11 cellular contexts compared by ENCODE assay signal in the genomic region with DNA sequence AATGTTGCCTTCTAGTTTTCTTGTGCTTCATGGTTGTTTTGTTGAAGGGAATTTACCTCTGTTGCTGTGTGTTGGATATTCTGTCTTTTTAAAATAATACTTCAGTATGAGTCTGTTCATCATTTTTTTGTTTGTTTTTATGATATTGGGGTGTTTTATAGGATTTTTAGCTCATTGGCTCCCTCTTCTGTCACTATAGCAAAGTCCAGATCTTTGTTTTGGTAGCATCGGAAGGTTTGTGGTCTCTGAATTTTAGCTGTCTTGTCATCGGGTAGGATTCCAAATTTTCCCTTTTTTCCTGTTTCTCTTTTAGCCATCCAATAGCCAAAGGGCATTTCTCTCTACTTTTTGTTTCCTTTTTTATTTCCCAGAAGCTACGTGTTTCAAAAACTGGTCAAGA.
DNase-seq lines count a peak whose midpoint lies in the region; ATAC-seq, FAIRE-seq and TF ChIP-seq lines count a peak whose summit lies in the region.
"Had no signal": no experiment of that assay in that cellular context is flagged by ENCODE, and none has a peak within 500 bp of the region (broad histone marks: within the 10 kb centered on the region; RNA-seq: fewer than 3 reads in every experiment).

No MANE protein-coding gene starts in this region.

- H3K4me3 Mint-ChIP-seq in activated CD4-positive, alpha-beta memory T cell treated with anti-CD3 and anti-CD28 coated beads, Interleukin-2, amount 10 ng/mL, durations not matched to agents 7 days and 5 days = no peak overlapping the region
- H3K4me3 Mint-ChIP-seq in activated CD8-positive, alpha-beta memory T cell treated with anti-CD3 and anti-CD28 coated beads, Interleukin-2, amount 10 ng/mL, durations not matched to agents 7 days and 5 days = no peak overlapping the region
- H3K4me3 Mint-ChIP-seq in activated CD4-positive, alpha-beta T cell treated with anti-CD3 and anti-CD28 coated beads, Interleukin-2, amount 10 ng/mL, durations not matched to agents 24 days and 14 days = no peak overlapping the region
- H3K4me3 Mint-ChIP-seq: T-helper 2 cell treated with Interferon-gamma antibody and Interleukin-4, amounts not matched to agents 5 μg/mL and 100 μg/mL, for 36 hours had no signal

- DNase-seq in GM10266 (ENCODE audit: extremely low spot score) (no peak), OCI-M1 (lab: John Stamatoyannopoulos, UW) (peak; percentile 1), epithelial cell of esophagus (ENCODE audit: low read depth) (peak; percentile 5), DMS153 (lab: John Stamatoyannopoulos, UW) (no peak)
- no peak for DNase-seq in activated CD4-positive, alpha-beta memory T cell treated with anti-CD3 and anti-CD28 coated beads, Interleukin-2, amount 10 ng/mL, durations not matched to agents 7 days and 5 days
- DNase-seq in activated CD8-positive, alpha-beta memory T cell treated with anti-CD3 and anti-CD28 coated beads, Interleukin-2, amount 10 ng/mL, durations not matched to agents 7 days and 5 days = no peak
- no peak for DNase-seq in activated CD4-positive, alpha-beta T cell treated with anti-CD3 and anti-CD28 coated beads, Interleukin-2, amount 10 ng/mL, durations not matched to agents 24 days and 14 days
- DNase-seq: anterior cingulate cortex, left colon had no signal

- H3K9me3 Mint-ChIP-seq in activated CD4-positive, alpha-beta memory T cell treated with anti-CD3 and anti-CD28 coated beads, Interleukin-2, amount 10 ng/mL, durations not matched to agents 7 days and 5 days = peaks cover 17% of the 10 kb centered on the region
- H3K9me3 Mint-ChIP-seq in activated CD8-positive, alpha-beta memory T cell treated with anti-CD3 and anti-CD28 coated beads, Interleukin-2, amount 10 ng/mL, durations not matched to agents 7 days and 5 days (ENCODE audit: low read depth) = peaks cover 19% of the 10 kb centered on the region
- peaks cover 34% of the 10 kb centered on the region for H3K9me3 Mint-ChIP-seq in activated CD4-positive, alpha-beta T cell treated with anti-CD3 and anti-CD28 coated beads, Interleukin-2, amount 10 ng/mL, durations not matched to agents 24 days and 14 days

- CTCF ChIA-PET in activated CD4-positive, alpha-beta memory T cell treated with anti-CD3 and anti-CD28 coated beads, Interleukin-2, amount 10 ng/mL, durations not matched to agents 7 days and 5 days (lab: Charles Lee) = interaction anchor here (1.0 to 1.5 kb wide), 5 partner anchors 90 to 778 kb away, joined by 3 to 6 read pairs (median 4); no protein-coding TSS in a partner anchor
- CTCF ChIA-PET in activated CD8-positive, alpha-beta memory T cell treated with anti-CD3 and anti-CD28 coated beads, Interleukin-2, amount 10 ng/mL, durations not matched to agents 7 days and 5 days (lab: Charles Lee) = interaction anchor here (1.0 kb wide), 1 partner anchor 19 kb away, joined by 3 read pairs; no protein-coding TSS in a partner anchor

- peaks cover 2% of the 10 kb centered on the region for H3K4me1 Mint-ChIP-seq in activated CD4-positive, alpha-beta memory T cell treated with anti-CD3 and anti-CD28 coated beads, Interleukin-2, amount 10 ng/mL, durations not matched to agents 7 days and 5 days
- peaks cover 3% of the 10 kb centered on the region for H3K4me1 Mint-ChIP-seq in activated CD8-positive, alpha-beta memory T cell treated with anti-CD3 and anti-CD28 coated beads, Interleukin-2, amount 10 ng/mL, durations not matched to agents 7 days and 5 days
- peaks cover 7% of the 10 kb centered on the region for H3K4me1 Mint-ChIP-seq in activated CD4-positive, alpha-beta T cell treated with anti-CD3 and anti-CD28 coated beads, Interleukin-2, amount 10 ng/mL, durations not matched to agents 24 days and 14 days

- H3K27me3 Mint-ChIP-seq in activated CD4-positive, alpha-beta memory T cell treated with anti-CD3 and anti-CD28 coated beads, Interleukin-2, amount 10 ng/mL, durations not matched to agents 7 days and 5 days = no peaks in the 10 kb centered on the region
- H3K27me3 Mint-ChIP-seq in activated CD8-positive, alpha-beta memory T cell treated with anti-CD3 and anti-CD28 coated beads, Interleukin-2, amount 10 ng/mL, durations not matched to agents 7 days and 5 days = no peaks in the 10 kb centered on the region
- H3K27me3 Mint-ChIP-seq in activated CD4-positive, alpha-beta T cell treated with anti-CD3 and anti-CD28 coated beads, Interleukin-2, amount 10 ng/mL, durations not matched to agents 24 days and 14 days = no peaks in the 10 kb centered on the region

- H3K4me3 ChIP-seq in epithelial cell of esophagus (ENCODE audit: low read length) = no peak overlapping the region

- POLR2A ChIA-PET in activated CD4-positive, alpha-beta memory T cell treated with anti-CD3 and anti-CD28 coated beads, Interleukin-2, amount 10 ng/mL, durations not matched to agents 7 days and 5 days (lab: Charles Lee) = interaction anchor here (0.8 kb wide), 1 partner anchor 92 kb away, joined by 3 read pairs; a partner anchor contains a TSS

- TF ChIP-seq CTCF in GM10266 (IDR thresholded peaks at IDR 0.05; ENCODE audit: control insufficient read depth, insufficient read depth, low read depth, missing control alignments) = peak; percentile 23
- TF ChIP-seq CTCF in epithelial cell of esophagus (IDR thresholded peaks at IDR 0.05; ENCODE audit: insufficient read depth, low read depth, low read length, missing control alignments) = peak; percentile 41

- no peak overlapping the region for H3K27ac Mint-ChIP-seq in activated CD4-positive, alpha-beta memory T cell treated with anti-CD3 and anti-CD28 coated beads, Interleukin-2, amount 10 ng/mL, durations not matched to agents 7 days and 5 days
- H3K27ac Mint-ChIP-seq in activated CD8-positive, alpha-beta memory T cell treated with anti-CD3 and anti-CD28 coated beads, Interleukin-2, amount 10 ng/mL, durations not matched to agents 7 days and 5 days = no peak overlapping the region
- H3K27ac Mint-ChIP-seq in activated CD4-positive, alpha-beta T cell treated with anti-CD3 and anti-CD28 coated beads, Interleukin-2, amount 10 ng/mL, durations not matched to agents 24 days and 14 days = no peak overlapping the region
- H3K27ac Mint-ChIP-seq: T-helper 2 cell treated with Interferon-gamma antibody and Interleukin-4, amounts not matched to agents 5 μg/mL and 100 μg/mL, for 36 hours had no signal

- ATAC-seq in activated CD8-positive, alpha-beta memory T cell treated with anti-CD3 and anti-CD28 coated beads, Interleukin-2, amount 10 ng/mL, durations not matched to agents 7 days and 5 days = no peak
- ATAC-seq: left colon had no signal

- H3K36me3 Mint-ChIP-seq in activated CD4-positive, alpha-beta memory T cell treated with anti-CD3 and anti-CD28 coated beads, Interleukin-2, amount 10 ng/mL, durations not matched to agents 7 days and 5 days (ENCODE audit: low read depth) = peaks cover 31% of the 10 kb centered on the region
- H3K36me3 Mint-ChIP-seq in activated CD8-positive, alpha-beta memory T cell treated with anti-CD3 and anti-CD28 coated beads, Interleukin-2, amount 10 ng/mL, durations not matched to agents 7 days and 5 days = peaks cover 36% of the 10 kb centered on the region
- peaks cover 32% of the 10 kb centered on the region for H3K36me3 Mint-ChIP-seq in activated CD4-positive, alpha-beta T cell treated with anti-CD3 and anti-CD28 coated beads, Interleukin-2, amount 10 ng/mL, durations not matched to agents 24 days and 14 days (ENCODE audit: low read depth)

- FAIRE-seq in A204.1 (lab: Jason Lieb, UNC) = peak; percentile 96

- intact Hi-C loops in activated CD4-positive, alpha-beta T cell treated with anti-CD3 and anti-CD28 coated beads, Interleukin-2, amount 10 ng/mL, durations not matched to agents 24 days and 14 days (cut with micrococcal nuclease) = no loop called here

Comparison
In these comparisons a context has a peak if more than half of its experiments do, and no peak if none do; other contexts are left out.
1. DNase-seq: peak in OCI-M1 (single experiment) and epithelial cell of esophagus (single experiment); none in GM10266 (single experiment), activated CD4-positive, alpha-beta memory T cell treated with anti-CD3 and anti-CD28 coated beads, Interleukin-2, amount 10 ng/mL, durations not matched to agents 7 days and 5 days (single experiment), DMS153 (single experiment), activated CD8-positive, alpha-beta memory T cell treated with anti-CD3 and anti-CD28 coated beads, Interleukin-2, amount 10 ng/mL, durations not matched to agents 7 days and 5 days (single experiment) and activated CD4-positive, alpha-beta T cell treated with anti-CD3 and anti-CD28 coated beads, Interleukin-2, amount 10 ng/mL, durations not matched to agents 24 days and 14 days (single experiment).